In the genomic region with DNA sequence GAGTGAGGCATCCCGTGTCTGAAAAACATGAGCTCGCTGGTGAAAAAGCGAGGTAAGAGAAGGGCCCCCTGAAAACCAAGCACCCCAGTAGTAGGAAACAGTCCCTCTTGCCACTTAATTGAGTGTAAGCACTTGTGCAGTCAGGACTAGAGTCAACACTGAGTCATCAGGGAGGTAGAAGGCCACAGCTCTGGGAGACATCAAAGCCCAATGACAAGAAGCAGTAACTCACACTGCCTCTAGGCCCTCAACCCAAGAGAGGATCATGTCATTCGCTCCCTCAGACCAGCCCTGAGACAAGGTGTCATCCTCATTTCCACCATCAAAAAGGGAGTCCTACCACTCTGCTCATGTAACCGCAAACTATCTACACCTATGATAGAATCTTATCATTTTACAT, we compare ENCODE assay signal across 8 cellular contexts. TPM values are rescaled to one million over a fixed set of nuclear protein-coding genes. Genes with fewer than 3 reads are reported as not detected.
DNase-seq lines count a peak whose midpoint lies in the region; ATAC-seq and TF ChIP-seq lines count a peak whose summit lies in the region.
"Had no signal": no experiment of that assay in that cellular context is flagged by ENCODE, and none has a peak within 500 bp of the region (broad histone marks: within the 10 kb centered on the region; RNA-seq: fewer than 3 reads in every experiment).

No MANE protein-coding gene starts in this region.

- peak overlapping the region; percentile 69 for H3K27ac ChIP-seq in RWPE1

- ATAC-seq in GM21619 (IDR thresholded peaks at IDR 0.05; ENCODE audit: unreplicated experiment) (no peak), GM21381 (IDR thresholded peaks at IDR 0.05; ENCODE audit: unreplicated experiment) (no peak)

- DNase-seq in H4 (ENCODE audit: low spot score) (peak; percentile 67), RWPE1 (ENCODE audit: low spot score) (peak; percentile 52), dermis blood vessel endothelial cell (peak; percentile 52), mesenteric fat pad (ENCODE audit: low spot score) (no peak)
- peak; percentile 39 to 43 for DNase-seq in stimulated activated CD4-positive, alpha-beta T cell treated with anti-CD3 and anti-CD28 coated beads, Interleukin-2, amount 100 ng/mL, for 48 hours

- CTCF ChIA-PET in RWPE1 (lab: Yijun Ruan, JAX) = interaction anchor here (0.6 to 6.1 kb wide), 4 partner anchors 13 to 203 kb away, joined by 3 to 49 read pairs (median 3); no protein-coding TSS in a partner anchor

- POLR2A ChIA-PET in RWPE1 (lab: Yijun Ruan, JAX; ENCODE audit: low non-redundant PET) = no interaction called here

- TF ChIP-seq CTCF in RWPE1 (conservative IDR thresholded peaks at IDR 0.05; ENCODE audit: low read depth) = no peak

RNA-seq across cellular contexts. Expression of a gene that starts 17.8 kb away (rescaled TPM):
- 8.6 and 13.7 TPM in 2 replicates for total RNA-seq in H4 (2014; rRNA removed; shearing (Covaris generic))
- 8.5 and 14.7 TPM in 2 replicates for total RNA-seq in dermis blood vessel endothelial cell
- 27.2 TPM for total RNA-seq in mesenteric fat pad

RNA-seq across cellular contexts. Expression of a gene that starts 17.9 kb away (rescaled TPM):
- 72.0 and 76.1 TPM in 2 replicates for total RNA-seq in H4 (2014; rRNA removed; shearing (Covaris generic))
- total RNA-seq in dermis blood vessel endothelial cell = 31.3 and 34.2 TPM in 2 replicates
- 12.0 TPM for total RNA-seq in mesenteric fat pad

RNA-seq across cellular contexts. Expression of a gene that starts 31.9 kb away (rescaled TPM):
- total RNA-seq in H4 (2014; rRNA removed; shearing (Covaris generic)) = not detected in 2 replicates
- 0.05 TPM in 1 of 2 replicates, not detected in the other for total RNA-seq in dermis blood vessel endothelial cell
- not detected for total RNA-seq in mesenteric fat pad
- total RNA-seq: T-helper 1 cell treated with Interleukin-12 subunit alpha and Interleukin-12 subunit beta and Interleukin-4 antibody, amounts not matched to agents 30 ng/mL and 1 ng/mL, for 36 hours had no signal
